ENCODE assay signal across 7 cellular contexts in genomic region chr15:97052526-97052925, GRCh38.
"Had no signal": no experiment of that assay in that cellular context is flagged by ENCODE, and none has a peak within 500 bp of the region (broad histone marks: within the 10 kb centered on the region; RNA-seq: fewer than 3 reads in every experiment).

No MANE protein-coding gene starts in this region.

- DNase-seq: H9, HCEC 1CT, KBM-7 had no signal

- H3K27ac ChIP-seq: HL-60, KMS-11 had no signal

- H3K4me3 ChIP-seq: GM23338 had no signal

- ATAC-seq: GM23338, HepG2 had no signal
